Comparison of ENCODE assay signal across 8 cellular contexts in genomic region chr18:7117390-7118355, GRCh38. TPM values are rescaled to one million over a fixed set of nuclear protein-coding genes. Genes with fewer than 3 reads are reported as not detected.
DNase-seq lines count a peak whose midpoint lies in the region; ATAC-seq and TF ChIP-seq lines count a peak whose summit lies in the region.

Gene LAMA1, minus strand, starts transcription at chr18:7117797. Its CDS starts 77 bp downstream, at chr18:7117720.

- peak within 1 kb of the TSS; percentile 70 to 85 for H3K4me3 Mint-ChIP-seq in stimulated activated naive B cell treated with anti-CD40 and anti-IgM and Interleukin-4, amounts not matched to agents 10 μg/mL and 1 μg/mL and 100 μg/mL, for 72 hours

- H3K4me1 Mint-ChIP-seq in stimulated activated naive B cell treated with anti-CD40 and anti-IgM and Interleukin-4, amounts not matched to agents 10 μg/mL and 1 μg/mL and 100 μg/mL, for 72 hours, result peaks cover 6 to 10% of the 10 kb centered on the region in 2 donors

- DNase-seq in DMS 273 (lab: John Stamatoyannopoulos, UW; ENCODE audit: unreplicated experiment) (peak; percentile 60), DMS 273 treated with DMSO at 0.1 percent for 48 hours (lab: John Stamatoyannopoulos, UW) (no peak), anterior cingulate cortex (lab: John Stamatoyannopoulos, UW) (peak in 30 of 58 donors; percentile 7 to 57 (median 29)), NOMO-1 treated with dmso at 0.1 percent for 144 hours (lab: John Stamatoyannopoulos, UW; ENCODE audit: unreplicated experiment) (no peak), mucosa of descending colon (no peak)
- no peak for DNase-seq in stimulated activated naive B cell treated with anti-CD40 and anti-IgM and Interleukin-4, amounts not matched to agents 10 μg/mL and 1 μg/mL and 100 μg/mL, for 72 hours

- ATAC-seq in stimulated activated naive B cell treated with anti-CD40 and anti-IgM and Interleukin-4, amounts not matched to agents 10 μg/mL and 1 μg/mL and 100 μg/mL, for 72 hours (replicated peaks), result no peak
- ATAC-seq in GM21529 (IDR thresholded peaks at IDR 0.05; ENCODE audit: unreplicated experiment) (no peak), mucosa of descending colon (no peak)

- H3K36me3 Mint-ChIP-seq in stimulated activated naive B cell treated with anti-CD40 and anti-IgM and Interleukin-4, amounts not matched to agents 10 μg/mL and 1 μg/mL and 100 μg/mL, for 72 hours, result peaks cover 2 to 7% of the 10 kb centered on the region in 2 donors

- no peaks in the 10 kb centered on the region for H3K36me3 ChIP-seq in mucosa of descending colon (ENCODE audit: low read depth)

- H3K9me3 ChIP-seq in iPS-18c (ENCODE audit: control insufficient read depth, insufficient read depth, low read length), result no peaks in the 10 kb centered on the region
- H3K9me3 ChIP-seq in mucosa of descending colon, result no peaks in the 10 kb centered on the region

- peak within 1 kb of the TSS; percentile 77 for H3K4me3 ChIP-seq in iPS-18c (ENCODE audit: insufficient read depth, low read depth, low read length)
- no peak within 1 kb of the TSS for H3K4me3 ChIP-seq in mucosa of descending colon

- no peak within 1 kb of the TSS for H3K27ac Mint-ChIP-seq in stimulated activated naive B cell treated with anti-CD40 and anti-IgM and Interleukin-4, amounts not matched to agents 10 μg/mL and 1 μg/mL and 100 μg/mL, for 72 hours

- intact Hi-C loops in mucosa of descending colon (cut with DNase I, micrococcal nuclease), result no loop called here

- TF ChIP-seq CTCF in mucosa of descending colon (IDR thresholded peaks at IDR 0.05), result no peak

- H3K27me3 Mint-ChIP-seq in stimulated activated naive B cell treated with anti-CD40 and anti-IgM and Interleukin-4, amounts not matched to agents 10 μg/mL and 1 μg/mL and 100 μg/mL, for 72 hours, result peaks cover 29 to 47% of the 10 kb centered on the region in 2 donors

- no peaks in the 10 kb centered on the region for H3K4me1 ChIP-seq in mucosa of descending colon (ENCODE audit: low read depth)

- H3K9me3 Mint-ChIP-seq in stimulated activated naive B cell treated with anti-CD40 and anti-IgM and Interleukin-4, amounts not matched to agents 10 μg/mL and 1 μg/mL and 100 μg/mL, for 72 hours, result peaks cover 2 to 6% of the 10 kb centered on the region in 2 donors

RNA-seq across cellular contexts. Expression of gene LAMA1, which starts in this region (rescaled TPM):
- total RNA-seq in mucosa of descending colon, result 10 to 100 TPM in 1 of 3 donors, 1 to 10 TPM in 2; 2.7 to 20.8 (median 6.1) TPM

Comparison
In these comparisons a context has a peak if more than half of its experiments do, and no peak if none do; other contexts are left out.
1. DNase-seq: peak in DMS 273 (single experiment) and anterior cingulate cortex (30 of 58); none in DMS 273 treated with DMSO at 0.1 percent for 48 hours (single experiment), stimulated activated naive B cell treated with anti-CD40 and anti-IgM and Interleukin-4, amounts not matched to agents 10 μg/mL and 1 μg/mL and 100 μg/mL, for 72 hours (single experiment), NOMO-1 treated with dmso at 0.1 percent for 144 hours (single experiment) and mucosa of descending colon (0 of 3).